In the genomic region with DNA sequence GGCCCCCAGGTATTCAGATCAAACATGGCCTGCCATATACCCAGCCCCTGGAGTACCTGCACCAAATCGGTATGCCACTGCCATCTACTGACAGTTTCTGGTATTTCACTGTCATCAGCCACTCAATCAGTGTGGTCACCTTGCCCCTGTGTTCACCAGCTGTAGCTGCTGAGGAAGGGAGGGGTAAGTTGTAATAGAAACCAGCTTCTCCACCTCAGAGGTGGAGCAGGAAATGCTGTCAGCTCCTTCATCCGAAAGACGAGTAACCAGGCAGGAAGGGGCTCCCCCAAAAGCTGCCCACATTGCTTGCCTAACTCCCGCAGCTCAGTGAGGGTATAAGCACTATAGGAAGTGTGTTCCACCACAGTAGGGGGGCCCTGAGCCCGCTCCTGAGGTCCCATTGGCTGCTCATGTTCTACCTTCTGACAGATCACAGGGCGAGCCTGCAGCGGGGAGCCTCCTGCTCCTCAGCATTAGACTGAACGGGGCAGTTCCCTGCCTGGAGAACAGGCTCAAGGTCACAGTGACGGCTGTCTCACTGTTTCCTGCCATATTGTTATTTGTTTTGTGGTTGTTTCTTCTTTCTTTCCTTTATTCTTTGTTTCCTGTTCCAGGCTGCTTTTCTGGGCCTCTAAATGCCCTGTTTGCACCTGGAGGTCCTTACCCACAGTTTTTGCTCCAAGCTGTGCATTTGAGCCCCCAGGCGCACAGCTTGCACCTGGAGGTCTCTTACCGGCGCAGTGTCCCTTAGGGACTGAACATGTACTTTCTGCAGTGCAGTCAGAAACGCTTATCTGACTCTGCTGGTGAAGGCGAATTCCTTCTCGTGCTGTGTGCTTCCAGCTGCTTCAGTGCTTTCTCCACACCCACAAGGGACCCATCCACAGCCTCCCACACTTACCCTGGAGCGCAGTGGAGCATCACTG, we compare ENCODE assay signal across 8 cellular contexts.
A peak's percentile ranks its signal among the peaks of the same experiment; 100 is the strongest.
DNase-seq lines count a peak whose midpoint lies in the region; ATAC-seq and TF ChIP-seq lines count a peak whose summit lies in the region.

No MANE protein-coding gene starts in this region.

- H3K27me3 Mint-ChIP-seq in activated CD8-positive, alpha-beta T cell treated with anti-CD3 and anti-CD28 coated beads for 36 hours = no peaks in the 10 kb centered on the region

- no peaks in the 10 kb centered on the region for H3K9me3 Mint-ChIP-seq in activated CD8-positive, alpha-beta T cell treated with anti-CD3 and anti-CD28 coated beads for 36 hours

- H3K27ac Mint-ChIP-seq in activated CD8-positive, alpha-beta T cell treated with anti-CD3 and anti-CD28 coated beads for 36 hours = peak overlapping the region; percentile 29

- ATAC-seq in GM19463 (IDR thresholded peaks at IDR 0.05; ENCODE audit: unreplicated experiment) (peak; percentile 93), HG03521 (IDR thresholded peaks at IDR 0.05; ENCODE audit: unreplicated experiment) (peak; percentile 96)
- ATAC-seq in activated CD8-positive, alpha-beta T cell treated with anti-CD3 and anti-CD28 coated beads for 36 hours = peak; percentile 96

- CTCF ChIA-PET in activated CD8-positive, alpha-beta T cell treated with anti-CD3 and anti-CD28 coated beads for 36 hours (lab: Charles Lee) = interaction anchor here (0.5 to 4.1 kb wide), 33 partner anchors 9 to 1178 kb away, joined by 3 to 68 read pairs (median 3); no protein-coding TSS in a partner anchor

- DNase-seq in COLO829 (ENCODE audit: low spot score) = peak; percentile 0
- DNase-seq in NCI-H774 (lab: John Stamatoyannopoulos, UW) = peak; percentile 72
- DNase-seq in activated CD8-positive, alpha-beta T cell treated with anti-CD3 and anti-CD28 coated beads for 36 hours = peak; percentile 88
- peak; percentile 17 for DNase-seq in fibroblast of mammary gland (ENCODE audit: low read depth)
- peak; percentile 47 for DNase-seq in stimulated activated CD4-positive, alpha-beta T cell treated with anti-CD3 and anti-CD28 coated beads, Interleukin-4, amount 100 ng/mL, for 1 hour
- DNase-seq in AG20443 (ENCODE audit: low spot score) = no peak

- H3K36me3 Mint-ChIP-seq in activated CD8-positive, alpha-beta T cell treated with anti-CD3 and anti-CD28 coated beads for 36 hours (ENCODE audit: low read depth) = no peaks in the 10 kb centered on the region

- H3K4me3 ChIP-seq in fibroblast of mammary gland (ENCODE audit: control insufficient read depth, low read depth, low read length) = no peak overlapping the region

- peak; percentile 76 for TF ChIP-seq CTCF in activated CD8-positive, alpha-beta T cell treated with anti-CD3 and anti-CD28 coated beads for 36 hours (IDR thresholded peaks at IDR 0.05)
- TF ChIP-seq CTCF in fibroblast of mammary gland (conservative IDR thresholded peaks at IDR 0.05; ENCODE audit: control insufficient read depth, insufficient read depth, low read depth, low read length) = peak; percentile 37

- H3K4me1 Mint-ChIP-seq in activated CD8-positive, alpha-beta T cell treated with anti-CD3 and anti-CD28 coated beads for 36 hours (ENCODE audit: low read depth) = peaks cover 14% of the 10 kb centered on the region

- POLR2A ChIA-PET in activated CD8-positive, alpha-beta T cell treated with anti-CD3 and anti-CD28 coated beads for 36 hours (lab: Charles Lee) = interaction anchor here (1.0 kb wide), 1 partner anchor 10 kb away, joined by 3 read pairs; no protein-coding TSS in a partner anchor

- peak overlapping the region; percentile 20 for H3K4me3 Mint-ChIP-seq in activated CD8-positive, alpha-beta T cell treated with anti-CD3 and anti-CD28 coated beads for 36 hours

- intact Hi-C loops in activated CD8-positive, alpha-beta T cell treated with anti-CD3 and anti-CD28 coated beads for 36 hours (cut with micrococcal nuclease) = loop anchor here (1.0 kb wide), 1 partner anchor 116 kb away; no protein-coding TSS in a partner anchor
